Comparison of ENCODE assay signal across 14 cellular contexts in the genomic region with DNA sequence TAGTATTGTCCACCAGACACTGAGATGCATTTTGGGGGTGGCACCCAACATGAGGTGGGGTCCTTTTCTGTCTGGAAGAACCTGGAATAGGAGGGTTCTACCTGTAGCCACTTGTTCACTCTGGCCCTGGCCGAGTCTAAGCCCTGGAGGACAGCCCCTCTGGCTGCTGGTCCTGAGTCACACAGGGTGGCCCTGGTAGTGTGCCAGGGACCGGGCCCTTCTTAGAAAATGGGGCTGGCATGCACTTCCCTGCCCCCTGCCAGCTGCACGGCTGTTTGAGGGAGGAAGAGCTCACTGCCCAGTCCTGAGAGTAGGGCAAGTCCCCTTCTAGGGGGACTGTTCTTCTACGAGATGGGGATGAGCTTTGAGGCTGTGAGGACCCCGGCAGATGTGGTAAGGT. TPM values are rescaled to one million over a fixed set of nuclear protein-coding genes. Genes with fewer than 3 reads are reported as not detected.
DNase-seq lines count a peak whose midpoint lies in the region; ATAC-seq and TF ChIP-seq lines count a peak whose summit lies in the region.
"Had no signal": no experiment of that assay in that cellular context is flagged by ENCODE, and none has a peak within 500 bp of the region (broad histone marks: within the 10 kb centered on the region; RNA-seq: fewer than 3 reads in every experiment).

No MANE protein-coding gene starts in this region.

- no peak for TF ChIP-seq CTCF in RWPE2 (IDR thresholded peaks at IDR 0.05; ENCODE audit: poor library complexity, severe bottlenecking)
- no peak for TF ChIP-seq CTCF in glutamatergic neuron (IDR thresholded peaks at IDR 0.05; ENCODE audit: partially characterized antibody, unreplicated experiment)
- TF ChIP-seq CTCF in smooth muscle cell (IDR thresholded peaks at IDR 0.05; ENCODE audit: borderline replicate concordance, insufficient read depth, poor library complexity, severe bottlenecking) = no peak
- no peak for TF ChIP-seq CTCF in GM10248 (IDR thresholded peaks at IDR 0.05; ENCODE audit: control extremely low read depth, extremely low read depth, low read depth, missing control alignments)

- H3K27me3 ChIP-seq in RWPE2 (ENCODE audit: insufficient read depth, poor library complexity, severe bottlenecking) (no peaks in the 10 kb centered on the region), skeletal muscle tissue (ENCODE audit: control insufficient read depth in 3 of 3, insufficient read depth in 3 of 3, low read length in 3 of 3) (no peaks in the 10 kb centered on the region), smooth muscle cell (ENCODE audit: low read depth) (no peaks in the 10 kb centered on the region)

- no peaks in the 10 kb centered on the region for H3F3A ChIP-seq in smooth muscle cell (ENCODE audit: low read depth)

- peak overlapping the region; percentile 3 for H3K4me3 Mint-ChIP-seq in activated CD4-positive, alpha-beta T cell treated with anti-CD3 and anti-CD28 coated beads, Interleukin-2, amount 10 ng/mL, durations not matched to agents 7 days and 5 days
- H3K4me3 Mint-ChIP-seq in glutamatergic neuron (ENCODE audit: unreplicated experiment) = peak overlapping the region; percentile 42

- no peaks in the 10 kb centered on the region for H3K27me3 Mint-ChIP-seq in activated CD4-positive, alpha-beta T cell treated with anti-CD3 and anti-CD28 coated beads, Interleukin-2, amount 10 ng/mL, durations not matched to agents 7 days and 5 days
- H3K27me3 Mint-ChIP-seq in glutamatergic neuron (ENCODE audit: unreplicated experiment) = peaks cover 11% of the 10 kb centered on the region

- WGBS in smooth muscle cell (ENCODE audit: low lambda C conversion rate) = 91% methylated on average over 5 of the region's 5 CpGs

- H3K4me1 Mint-ChIP-seq in activated CD4-positive, alpha-beta T cell treated with anti-CD3 and anti-CD28 coated beads, Interleukin-2, amount 10 ng/mL, durations not matched to agents 7 days and 5 days = peaks cover 16% of the 10 kb centered on the region
- H3K4me1 Mint-ChIP-seq in glutamatergic neuron (ENCODE audit: low read depth, unreplicated experiment) = peaks cover 4% of the 10 kb centered on the region

- CTCF ChIA-PET in activated CD4-positive, alpha-beta T cell treated with anti-CD3 and anti-CD28 coated beads, Interleukin-2, amount 10 ng/mL, durations not matched to agents 7 days and 5 days (lab: Charles Lee) = interaction anchor here (0.6 to 3.5 kb wide), 6 partner anchors 10 to 47 kb away, joined by 3 to 12 read pairs (median 3); a partner anchor contains a TSS
- CTCF ChIA-PET in GM10248 (lab: Yijun Ruan, JAX) = interaction anchor here (1.2 to 3.2 kb wide), 3 partner anchors 10 to 48 kb away, joined by 3 to 11 read pairs (median 4); no protein-coding TSS in a partner anchor

- H3K27ac ChIP-seq in RWPE2 (ENCODE audit: poor library complexity, severe bottlenecking) = peak overlapping the region; percentile 75
- no peak overlapping the region for H3K27ac ChIP-seq in skeletal muscle tissue (ENCODE audit: low read depth, low read length)
- H3K27ac ChIP-seq in smooth muscle cell (ENCODE audit: low read depth) = no peak overlapping the region

- no peak overlapping the region for H3K4me2 ChIP-seq in smooth muscle cell

- H3K4me1 ChIP-seq in RWPE2 (ENCODE audit: insufficient read depth, poor library complexity, severe bottlenecking) (peaks cover 8% of the 10 kb centered on the region), skeletal muscle tissue (ENCODE audit: control insufficient read depth in 3 of 3, insufficient read depth in 3 of 3, low read length in 3 of 3) (peaks cover 29 to 36% (median 33%) of the 10 kb centered on the region in 3 donors), smooth muscle cell (ENCODE audit: low read depth) (peaks cover 14% of the 10 kb centered on the region)

- H3K79me2 ChIP-seq in smooth muscle cell (ENCODE audit: low read depth) = peaks cover 8% of the 10 kb centered on the region

- no peak overlapping the region for H3K27ac Mint-ChIP-seq in activated CD4-positive, alpha-beta T cell treated with anti-CD3 and anti-CD28 coated beads, Interleukin-2, amount 10 ng/mL, durations not matched to agents 7 days and 5 days
- H3K27ac Mint-ChIP-seq in glutamatergic neuron (ENCODE audit: unreplicated experiment) = no peak overlapping the region

- H3K9ac ChIP-seq in skeletal muscle tissue (ENCODE audit: low read depth in 1 of 3, low read length in 3 of 3) (peak overlapping the region in 2 of 3 donors; percentile 10 to 54), smooth muscle cell (ENCODE audit: low read depth) (no peak overlapping the region)

- H3K36me3 Mint-ChIP-seq in activated CD4-positive, alpha-beta T cell treated with anti-CD3 and anti-CD28 coated beads, Interleukin-2, amount 10 ng/mL, durations not matched to agents 7 days and 5 days (ENCODE audit: low read depth) = no peaks in the 10 kb centered on the region
- no peaks in the 10 kb centered on the region for H3K36me3 Mint-ChIP-seq in glutamatergic neuron (ENCODE audit: unreplicated experiment)

- no peak for DNase-seq in activated CD4-positive, alpha-beta T cell treated with anti-CD3 and anti-CD28 coated beads, Interleukin-2, amount 10 ng/mL, durations not matched to agents 7 days and 5 days
- no peak for DNase-seq in activated CD4-positive, alpha-beta T cell treated with anti-CD3 and anti-CD28 coated beads for 4 hours
- DNase-seq in RWPE2 (ENCODE audit: low spot score) (no peak), glutamatergic neuron (no peak), smooth muscle cell (lab: John Stamatoyannopoulos, UW; ENCODE audit: unreplicated experiment) (no peak), HPDE6-E6E7 (ENCODE audit: extremely low spot score) (no peak), GM10248 (ENCODE audit: extremely low spot score) (no peak)
- DNase-seq: ACHN; activated effector memory CD4-positive, alpha-beta T cell treated with anti-CD3 and anti-CD28 coated beads, Interleukin-2, amount 50 U/mL, for 16 hours; effector memory CD4-positive, alpha-beta T cell; GDM1; Kasumi-1; NCI-H2171 had no signal

- no peaks in the 10 kb centered on the region for H3K9me3 ChIP-seq in RWPE2 (ENCODE audit: severe bottlenecking)
- no peaks in the 10 kb centered on the region for H3K9me3 ChIP-seq in skeletal muscle tissue (ENCODE audit: control insufficient read depth in 3 of 3, low read length in 3 of 3)
- no peaks in the 10 kb centered on the region for H3K9me3 ChIP-seq in smooth muscle cell (replicated peaks; ENCODE audit: low read depth)

- H3K9me3 Mint-ChIP-seq in activated CD4-positive, alpha-beta T cell treated with anti-CD3 and anti-CD28 coated beads, Interleukin-2, amount 10 ng/mL, durations not matched to agents 7 days and 5 days = no peaks in the 10 kb centered on the region
- peaks cover 2% of the 10 kb centered on the region for H3K9me3 Mint-ChIP-seq in glutamatergic neuron (ENCODE audit: unreplicated experiment)

- POLR2A ChIA-PET in activated CD4-positive, alpha-beta T cell treated with anti-CD3 and anti-CD28 coated beads, Interleukin-2, amount 10 ng/mL, durations not matched to agents 7 days and 5 days (lab: Charles Lee) = interaction anchor here (0.7 kb wide), 1 partner anchor 30 kb away, joined by 3 read pairs; no protein-coding TSS in a partner anchor
- POLR2A ChIA-PET in GM10248 (lab: Yijun Ruan, JAX) = interaction anchor here (0.6 kb wide), 1 partner anchor 75 kb away, joined by 4 read pairs; no protein-coding TSS in a partner anchor

- peaks cover 50% of the 10 kb centered on the region for H3K36me3 ChIP-seq in RWPE2 (ENCODE audit: low read depth)
- H3K36me3 ChIP-seq in skeletal muscle tissue (ENCODE audit: control insufficient read depth in 3 of 3, insufficient read depth in 3 of 3, low read length in 3 of 3) = peaks cover 12 to 20% (median 17%) of the 10 kb centered on the region in 3 donors
- H3K36me3 ChIP-seq in smooth muscle cell (ENCODE audit: low read depth) = no peaks in the 10 kb centered on the region

- peaks cover 30% of the 10 kb centered on the region for H4K20me1 ChIP-seq in smooth muscle cell (ENCODE audit: low read depth)

- H3K4me3 ChIP-seq in RWPE2 (ENCODE audit: severe bottlenecking) = no peak overlapping the region
- no peak overlapping the region for H3K4me3 ChIP-seq in skeletal muscle tissue (ENCODE audit: low read length in 3 of 3)
- no peak overlapping the region for H3K4me3 ChIP-seq in smooth muscle cell

- no peak for ATAC-seq in RWPE2 (ENCODE audit: low read depth)

- H2AFZ ChIP-seq in smooth muscle cell (ENCODE audit: low read depth) = no peak overlapping the region

RNA-seq across cellular contexts. Expression of a gene that starts 2.2 kb away (rescaled TPM):
- 10 to 100 TPM; 11.6 to 12.4 TPM for total RNA-seq in activated CD4-positive, alpha-beta T cell treated with anti-CD3 and anti-CD28 coated beads, Interleukin-2, amount 10 ng/mL, durations not matched to agents 7 days and 5 days
- total RNA-seq in glutamatergic neuron (ENCODE audit: unreplicated experiment) (36.2 TPM), skeletal muscle tissue (9.4 TPM), smooth muscle cell (15.0 and 17.1 TPM in 2 replicates)
- polyA plus RNA-seq in smooth muscle cell = 14.8 and 15.6 TPM in 2 replicates

RNA-seq across cellular contexts. Expression of a gene that starts 6.7 kb away (rescaled TPM):
- total RNA-seq in activated CD4-positive, alpha-beta T cell treated with anti-CD3 and anti-CD28 coated beads, Interleukin-2, amount 10 ng/mL, durations not matched to agents 7 days and 5 days = 10 to 100 TPM; 81.1 to 86.0 TPM
- total RNA-seq in glutamatergic neuron (ENCODE audit: unreplicated experiment) = 348 TPM
- total RNA-seq in skeletal muscle tissue = 95.0 TPM
- 213 and 242 TPM in 2 replicates for total RNA-seq in smooth muscle cell
- polyA plus RNA-seq in smooth muscle cell = 530 and 589 TPM in 2 replicates

RNA-seq across cellular contexts. Expression of a gene that starts 12.6 kb away (rescaled TPM):
- total RNA-seq in activated CD4-positive, alpha-beta T cell treated with anti-CD3 and anti-CD28 coated beads, Interleukin-2, amount 10 ng/mL, durations not matched to agents 7 days and 5 days = 10 to 100 TPM; 21.9 to 24.8 TPM
- total RNA-seq in glutamatergic neuron (ENCODE audit: unreplicated experiment) = 31.4 TPM
- 26.1 TPM for total RNA-seq in skeletal muscle tissue
- 31.0 and 51.3 TPM in 2 replicates for total RNA-seq in smooth muscle cell
- polyA plus RNA-seq in smooth muscle cell = 231 and 246 TPM in 2 replicates

RNA-seq across cellular contexts. Expression of a gene that starts 19.1 kb away (rescaled TPM):
- total RNA-seq in activated CD4-positive, alpha-beta T cell treated with anti-CD3 and anti-CD28 coated beads, Interleukin-2, amount 10 ng/mL, durations not matched to agents 7 days and 5 days = 10 to 100 TPM; 51.1 to 60.3 TPM
- total RNA-seq in glutamatergic neuron (ENCODE audit: unreplicated experiment) = 12.3 TPM
- 24.5 TPM for total RNA-seq in skeletal muscle tissue
- total RNA-seq in smooth muscle cell = 20.0 and 27.9 TPM in 2 replicates
- polyA plus RNA-seq in smooth muscle cell = 94.4 and 96.5 TPM in 2 replicates

RNA-seq across cellular contexts. Expression of a gene that starts 23.1 kb away (rescaled TPM):
- total RNA-seq in activated CD4-positive, alpha-beta T cell treated with anti-CD3 and anti-CD28 coated beads, Interleukin-2, amount 10 ng/mL, durations not matched to agents 7 days and 5 days = 10 to 100 TPM; 39.5 to 40.5 TPM
- total RNA-seq in glutamatergic neuron (ENCODE audit: unreplicated experiment) (30.5 TPM), skeletal muscle tissue (18.8 TPM), smooth muscle cell (14.5 and 14.7 TPM in 2 replicates)
- 76.7 and 78.5 TPM in 2 replicates for polyA plus RNA-seq in smooth muscle cell
